In the genomic region with DNA sequence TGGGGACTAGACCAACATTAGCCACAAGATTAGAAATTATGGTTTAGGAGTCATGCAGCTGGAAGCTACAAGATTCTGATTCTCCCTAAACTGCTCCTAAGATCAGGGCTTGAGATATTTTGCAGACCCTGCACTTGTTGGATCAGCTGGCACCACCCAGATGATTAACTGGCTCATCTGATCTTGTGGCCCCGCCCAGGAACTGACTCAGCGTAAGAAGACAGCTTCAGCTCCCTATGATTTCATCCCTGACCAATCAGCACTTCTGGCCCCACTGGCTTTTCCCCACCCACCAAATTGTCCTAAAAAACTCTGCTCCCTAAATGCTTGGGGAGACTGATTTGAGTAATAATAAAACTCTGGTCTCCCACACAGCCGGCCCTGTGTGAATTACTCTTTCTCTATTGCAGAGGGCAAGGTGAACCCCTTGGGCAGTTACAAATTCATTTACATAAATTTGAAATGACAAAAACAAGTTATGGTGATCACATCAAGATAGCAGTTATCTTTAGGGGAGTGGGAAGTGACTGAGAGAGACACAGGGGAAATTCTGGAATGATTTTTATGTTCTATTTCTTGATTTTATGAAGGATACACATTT, we compare ENCODE assay signal across 9 cellular contexts.
DNase-seq lines count a peak whose midpoint lies in the region; ATAC-seq and TF ChIP-seq lines count a peak whose summit lies in the region.
"Had no signal": no experiment of that assay in that cellular context is flagged by ENCODE, and none has a peak within 500 bp of the region (broad histone marks: within the 10 kb centered on the region; RNA-seq: fewer than 3 reads in every experiment).

No MANE protein-coding gene starts in this region.

- POLR2A ChIA-PET in RWPE1 (lab: Yijun Ruan, JAX; ENCODE audit: low non-redundant PET): no interaction called here

- H3K4me3 ChIP-seq in esophagus (ENCODE audit: low read depth in 1 of 2, low read length in 2 of 2): no peak overlapping the region

- TF ChIP-seq CTCF in RWPE1 (conservative IDR thresholded peaks at IDR 0.05; ENCODE audit: low read depth): no peak

- peaks cover 0 to 1% of the 10 kb centered on the region in 2 donors for H3K4me1 ChIP-seq in esophagus (ENCODE audit: control insufficient read depth in 2 of 2, insufficient read depth in 2 of 2, low read length in 1 of 2)

- DNase-seq in NCI-H1436 (lab: John Stamatoyannopoulos, UW): peak; percentile 31
- DNase-seq in NCI-H1436 treated with DMSO at 0.1 percent for 48 hours (lab: John Stamatoyannopoulos, UW): no peak
- peak; percentile 30 for DNase-seq in RWPE1 (ENCODE audit: low spot score)
- peak; percentile 17 for DNase-seq in stimulated activated CD4-positive, alpha-beta T cell treated with anti-CD3 and anti-CD28 coated beads, Interleukin-2, amount 100 ng/mL, for 4 hours (ENCODE audit: low read depth)
- DNase-seq in SHP77 (lab: John Stamatoyannopoulos, UW): no peak
- DNase-seq in NCI-H2029 treated with DMSO at 0.1 percent for 48 hours (lab: John Stamatoyannopoulos, UW): no peak
- DNase-seq: NCI-H1048 had no signal

- ATAC-seq in HG03432 (IDR thresholded peaks at IDR 0.05; ENCODE audit: unreplicated experiment): no peak

- H3K27ac ChIP-seq in RWPE1 (no peak overlapping the region), esophagus (ENCODE audit: low read depth in 2 of 2, low read length in 1 of 2) (peak overlapping the region; percentile 24 to 59)

- CTCF ChIA-PET in RWPE1 (lab: Yijun Ruan, JAX): interaction anchor here (0.6 to 0.7 kb wide), 4 partner anchors 94 to 570 kb away, joined by 3 to 5 read pairs (median 3); no protein-coding TSS in a partner anchor

- no peaks in the 10 kb centered on the region for H3K36me3 ChIP-seq in esophagus (ENCODE audit: control insufficient read depth in 2 of 2, insufficient read depth in 2 of 2, low read length in 1 of 2)

- H3K27me3 ChIP-seq in esophagus (ENCODE audit: control insufficient read depth in 1 of 2, insufficient read depth in 2 of 2, low read length in 2 of 2): no peaks in the 10 kb centered on the region

- 75 to 80% methylated on average over 3 of the region's 3 CpGs for WGBS in esophagus, 2 donors

- H3K9me3 ChIP-seq in esophagus (ENCODE audit: control insufficient read depth in 2 of 2, insufficient read depth in 1 of 2, low read depth in 1 of 2, low read length in 1 of 2): no peaks in the 10 kb centered on the region

Comparison
In these comparisons a context has a peak if more than half of its experiments do, and no peak if none do; other contexts are left out.
1. DNase-seq: peak in NCI-H1436 (single experiment), RWPE1 (single experiment) and stimulated activated CD4-positive, alpha-beta T cell treated with anti-CD3 and anti-CD28 coated beads, Interleukin-2, amount 100 ng/mL, for 4 hours (single experiment); none in NCI-H1436 treated with DMSO at 0.1 percent for 48 hours (single experiment), SHP77 (0 of 2) and NCI-H2029 treated with DMSO at 0.1 percent for 48 hours (single experiment).